2 cellular contexts compared by ENCODE assay signal in genomic region chr19:5321066-5321642, GRCh38.
A peak's percentile ranks its signal among the peaks of the same experiment; 100 is the strongest.
TF ChIP-seq lines count a peak whose summit lies in the region.

No MANE protein-coding gene starts in this region.

TF ChIP-seq in HepG2, 621 proteins besides CTCF, POLR2A, EP300 and RAD21:
- no peak for TF ChIP-seq ZNF777 (CRISPR knock-in tag; IDR thresholded peaks at IDR 0.05)
- TF ChIP-seq ZMYM3 (CRISPR knock-in tag; IDR thresholded peaks at IDR 0.05), result peak; percentile 80
- peak; percentile 96 for TF ChIP-seq ZNF629 (CRISPR knock-in tag; conservative IDR thresholded peaks at IDR 0.05)
- TF ChIP-seq ZNF143 (CRISPR knock-in tag; IDR thresholded peaks at IDR 0.05), result no peak
- TF ChIP-seq ADNP (CRISPR knock-in tag; IDR thresholded peaks at IDR 0.05), result peak; percentile 62; the same call in 1 of the 2 replicates
- no peak for TF ChIP-seq HNRNPL (IDR thresholded peaks at IDR 0.05; ENCODE audit: low read depth, low read length)
- TF ChIP-seq ZNF639 (CRISPR knock-in tag; conservative IDR thresholded peaks at IDR 0.05), result no peak
- no peak for TF ChIP-seq PHB2 (IDR thresholded peaks at IDR 0.05; ENCODE audit: partially characterized antibody)
- peak; percentile 80; the same call in 1 of the 2 replicates for TF ChIP-seq CHD4 (IDR thresholded peaks at IDR 0.05; ENCODE audit: borderline replicate concordance, low read length)
- TF ChIP-seq KDM1A (CRISPR knock-in tag; IDR thresholded peaks at IDR 0.05), result 0 out of 2 replicates have a peak, but pooled peaks have one; percentile 25
- no peak for TF ChIP-seq ELF1 (CRISPR knock-in tag; IDR thresholded peaks at IDR 0.05)
- peak; percentile 52; the same call in 1 of the 2 replicates for TF ChIP-seq ZNF121 (CRISPR knock-in tag; IDR thresholded peaks at IDR 0.05)
- no peak for TF ChIP-seq PHF20 (CRISPR knock-in tag; IDR thresholded peaks at IDR 0.05)

TF ChIP-seq in K562, 482 proteins besides CTCF, POLR2A, EP300 and RAD21:
- TF ChIP-seq HNRNPUL1 (IDR thresholded peaks at IDR 0.05; ENCODE audit: low read length), result no peak
- 0 out of 2 replicates have a peak, but pooled peaks have one; percentile 28 for TF ChIP-seq ATF2 (CRISPR knock-in tag; IDR thresholded peaks at IDR 0.05)
- no peak for TF ChIP-seq ZNF133 (CRISPR knock-in tag; IDR thresholded peaks at IDR 0.05)
- TF ChIP-seq MYBL2 (IDR thresholded peaks at IDR 0.05; ENCODE audit: low read depth), result no peak
- TF ChIP-seq MYBL2 (CRISPR knock-in tag; IDR thresholded peaks at IDR 0.05; ENCODE audit: borderline replicate concordance), result no peak
- TF ChIP-seq CTBP1 (IDR thresholded peaks at IDR 0.05; ENCODE audit: borderline replicate concordance), result no peak
- TF ChIP-seq RBM25 (IDR thresholded peaks at IDR 0.05; ENCODE audit: low read depth, low read length, severe bottlenecking), result peak; percentile 92
- 0 out of 2 replicates have a peak, but pooled peaks have one; percentile 70 for TF ChIP-seq PTBP1 (IDR thresholded peaks at IDR 0.05; ENCODE audit: low read depth, low read length)
- peak; percentile 36 to 71; a peak in 3 of 4 replicates for TF ChIP-seq KDM1A (IDR thresholded peaks at IDR 0.05)
- TF ChIP-seq SMARCA5 (IDR thresholded peaks at IDR 0.05), result peak; percentile 86
- TF ChIP-seq NEUROD1 (IDR thresholded peaks at IDR 0.05; ENCODE audit: borderline replicate concordance, low read depth, low read length, partially characterized antibody), result no peak
- no peak for TF ChIP-seq E2F1 (CRISPR knock-in tag; IDR thresholded peaks at IDR 0.05)
- TF ChIP-seq ZNF121 (CRISPR knock-in tag; conservative IDR thresholded peaks at IDR 0.05), result peak; percentile 97
- TF ChIP-seq BCOR (IDR thresholded peaks at IDR 0.05), result peak; percentile 87
- TF ChIP-seq NELFE (IDR thresholded peaks at IDR 0.05; ENCODE audit: insufficient read depth, insufficient read length), result no peak
